8 cellular contexts compared by ENCODE assay signal in the genomic region with DNA sequence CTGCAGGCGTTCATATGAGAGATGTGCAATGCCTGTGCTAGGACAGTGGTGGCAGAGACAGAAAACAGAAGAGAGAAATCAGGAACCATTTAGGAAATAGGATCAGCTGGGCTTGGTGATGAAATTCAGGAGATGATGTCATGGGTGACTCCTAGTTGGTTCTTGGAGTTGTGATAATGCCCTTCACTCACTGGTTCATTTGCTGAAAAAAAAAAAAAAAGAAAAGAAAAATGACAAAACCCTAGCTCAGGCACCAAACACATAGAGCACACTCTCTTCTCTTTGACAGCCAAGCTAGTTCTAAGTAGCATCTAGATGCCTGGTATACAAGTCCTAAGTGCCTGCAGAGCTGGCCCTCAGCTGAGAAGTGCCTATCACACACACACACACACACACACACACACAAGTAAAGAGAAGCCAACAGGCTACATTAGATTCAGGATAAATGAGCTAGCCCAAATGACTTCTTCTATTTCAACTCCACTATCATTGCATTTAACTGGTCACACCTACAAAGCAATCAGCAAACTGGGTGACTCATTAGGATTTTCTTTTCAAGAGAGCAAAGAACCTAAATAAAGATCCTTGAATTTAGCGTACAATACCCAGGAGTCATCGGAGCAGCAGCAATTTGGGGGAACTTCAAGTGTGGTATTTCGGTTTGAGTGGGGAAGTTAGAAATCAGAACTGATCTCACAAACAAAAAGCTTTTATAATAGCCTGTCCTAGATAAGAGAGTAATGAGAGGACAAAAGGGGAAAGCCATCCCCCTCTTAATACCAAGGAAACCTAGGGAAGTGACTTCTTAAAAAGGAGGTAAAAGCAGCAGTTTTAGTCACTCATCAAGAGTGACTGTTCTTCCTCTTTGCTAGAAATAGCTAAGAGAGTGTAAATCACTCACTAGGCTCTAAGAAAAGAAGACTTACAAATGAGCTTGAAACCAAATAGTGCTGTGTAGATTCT.
DNase-seq lines count a peak whose midpoint lies in the region; ATAC-seq and TF ChIP-seq lines count a peak whose summit lies in the region.

No MANE protein-coding gene starts in this region.

- peak overlapping the region; percentile 26 to 57 for H3K27ac Mint-ChIP-seq in natural killer cell treated with Interleukin-12 subunit alpha and Interleukin-12 subunit beta and Interleukin-15 and Interleukin-18, amount 100 ng/mL, for 72 hours

- DNase-seq in EL: peak; percentile 24
- DNase-seq in astrocyte of the spinal cord (ENCODE audit: low read depth, low spot score): peak; percentile 34
- DNase-seq in natural killer cell treated with Interleukin-12 subunit alpha and Interleukin-12 subunit beta and Interleukin-15 and Interleukin-18, amount 100 ng/mL, for 72 hours (ENCODE audit: low spot score): no peak
- no peak for DNase-seq in NCI-H345 (lab: John Stamatoyannopoulos, UW)
- no peak for DNase-seq in NCI-H774 (lab: John Stamatoyannopoulos, UW)
- DNase-seq in ecto neural progenitor cell (ENCODE audit: low spot score): no peak

- peaks cover 5% of the 10 kb centered on the region for H3K9me3 Mint-ChIP-seq in natural killer cell treated with Interleukin-12 subunit alpha and Interleukin-12 subunit beta and Interleukin-15 and Interleukin-18, amount 100 ng/mL, for 72 hours

- no peak overlapping the region for H3K4me3 ChIP-seq in astrocyte of the spinal cord (ENCODE audit: low read depth, low read length)

- peak overlapping the region; percentile 45 for H3K4me3 Mint-ChIP-seq in natural killer cell treated with Interleukin-12 subunit alpha and Interleukin-12 subunit beta and Interleukin-15 and Interleukin-18, amount 100 ng/mL, for 72 hours

- peaks cover 6% of the 10 kb centered on the region for H3K36me3 Mint-ChIP-seq in natural killer cell treated with Interleukin-12 subunit alpha and Interleukin-12 subunit beta and Interleukin-15 and Interleukin-18, amount 100 ng/mL, for 72 hours

- in situ Hi-C loops in astrocyte of the spinal cord (cut with HindIII; ENCODE audit: low sequenced_read_pairs): no loop called here

- peaks cover 59 to 70% of the 10 kb centered on the region in 2 donors for H3K4me1 Mint-ChIP-seq in natural killer cell treated with Interleukin-12 subunit alpha and Interleukin-12 subunit beta and Interleukin-15 and Interleukin-18, amount 100 ng/mL, for 72 hours (ENCODE audit: low read depth in 2 of 2)

- TF ChIP-seq CTCF in astrocyte of the spinal cord (IDR thresholded peaks at IDR 0.05; ENCODE audit: low read depth, low read length): no peak

- H3K27me3 Mint-ChIP-seq in natural killer cell treated with Interleukin-12 subunit alpha and Interleukin-12 subunit beta and Interleukin-15 and Interleukin-18, amount 100 ng/mL, for 72 hours: no peaks in the 10 kb centered on the region

- peak; percentile 49 for ATAC-seq in GM19467 (IDR thresholded peaks at IDR 0.05; ENCODE audit: unreplicated experiment)
- peak; percentile 64 for ATAC-seq in HG03460 (IDR thresholded peaks at IDR 0.05; ENCODE audit: unreplicated experiment)
- peak; percentile 61 to 70 for ATAC-seq in natural killer cell treated with Interleukin-12 subunit alpha and Interleukin-12 subunit beta and Interleukin-15 and Interleukin-18, amount 100 ng/mL, for 72 hours

Comparison
In these comparisons a context has a peak if more than half of its experiments do, and no peak if none do; other contexts are left out.
1. DNase-seq: peak in EL (single experiment) and astrocyte of the spinal cord (single experiment); none in natural killer cell treated with Interleukin-12 subunit alpha and Interleukin-12 subunit beta and Interleukin-15 and Interleukin-18, amount 100 ng/mL, for 72 hours (single experiment), NCI-H345 (single experiment), NCI-H774 (single experiment) and ecto neural progenitor cell (single experiment).
2. Peak in every context shown above with its lines, with median percentiles within 50 percentile points of each other: ATAC-seq.